22 cellular contexts compared by ENCODE assay signal in genomic region chr3:71662553-71662952, GRCh38.
DNase-seq lines count a peak whose midpoint lies in the region; ATAC-seq and TF ChIP-seq lines count a peak whose summit lies in the region.
"Had no signal": no experiment of that assay in that cellular context is flagged by ENCODE, and none has a peak within 500 bp of the region (broad histone marks: within the 10 kb centered on the region; RNA-seq: fewer than 3 reads in every experiment).

No MANE protein-coding gene starts in this region.

- H3K27me3 ChIP-seq in neural progenitor cell = no peaks in the 10 kb centered on the region
- H3K27me3 ChIP-seq: SJSA1 had no signal

- DNase-seq in activated naive CD4-positive, alpha-beta T cell treated with Interleukin-2 at 50 U/mL for 16 hours = no peak
- DNase-seq in Jurkat, Clone E6-1 (ENCODE audit: low read depth, low spot score) = peak; percentile 71
- DNase-seq in activated naive CD8-positive, alpha-beta T cell treated with anti-CD3 and anti-CD28 coated beads for 36 hours = no peak
- no peak for DNase-seq in endothelial cell (ENCODE audit: low spot score)
- no peak for DNase-seq in neural progenitor cell (ENCODE audit: low spot score)
- DNase-seq: H9, KG1, MM.1S, NCI-H1048, NCI-H1417, NCI-H1694, NCI-H2029 treated with DMSO at 0.1 percent for 48 hours, NCI-H446 treated with DMSO at 0.1 percent for 48 hours, NCI-H526 treated with DMSO at 0.1 percent for 48 hours, Right ventricle myocardium superior, RPMI8226 had no signal

- H3K9ac ChIP-seq in neural progenitor cell = no peak overlapping the region

- H3K9me3 Mint-ChIP-seq in activated naive CD4-positive, alpha-beta T cell treated with anti-CD3 and anti-CD28 coated beads, Interleukin-2, amount 50 U/mL, for 24 hours = peaks cover 11% of the 10 kb centered on the region
- H3K9me3 Mint-ChIP-seq in activated naive CD8-positive, alpha-beta T cell treated with anti-CD3 and anti-CD28 coated beads for 36 hours = peaks cover 11% of the 10 kb centered on the region
- H3K9me3 Mint-ChIP-seq in endothelial cell (ENCODE audit: unreplicated experiment) (no peaks in the 10 kb centered on the region), neural progenitor cell (peaks cover 15% of the 10 kb centered on the region)

- H3K79me2 ChIP-seq in neural progenitor cell (ENCODE audit: low read depth) = no peaks in the 10 kb centered on the region

- H3K27ac Mint-ChIP-seq in activated naive CD4-positive, alpha-beta T cell treated with anti-CD3 and anti-CD28 coated beads, Interleukin-2, amount 50 U/mL, for 24 hours = peak overlapping the region; percentile 76
- peak overlapping the region; percentile 11 for H3K27ac Mint-ChIP-seq in activated naive CD8-positive, alpha-beta T cell treated with anti-CD3 and anti-CD28 coated beads for 36 hours
- H3K27ac Mint-ChIP-seq in endothelial cell (ENCODE audit: unreplicated experiment) (no peak overlapping the region), neural progenitor cell (no peak overlapping the region)
- H3K27ac Mint-ChIP-seq: B cell, GM23338, H9 had no signal

- no peak for TF ChIP-seq CTCF in endothelial cell (IDR thresholded peaks at IDR 0.05; ENCODE audit: unreplicated experiment)
- no peak for TF ChIP-seq CTCF in neural progenitor cell (IDR thresholded peaks at IDR 0.05)

- H3K36me3 Mint-ChIP-seq in activated naive CD4-positive, alpha-beta T cell treated with anti-CD3 and anti-CD28 coated beads, Interleukin-2, amount 50 U/mL, for 24 hours = peaks cover 17% of the 10 kb centered on the region
- H3K36me3 Mint-ChIP-seq in activated naive CD8-positive, alpha-beta T cell treated with anti-CD3 and anti-CD28 coated beads for 36 hours = peaks cover 18% of the 10 kb centered on the region
- H3K36me3 Mint-ChIP-seq in endothelial cell (ENCODE audit: low read depth, unreplicated experiment) = no peaks in the 10 kb centered on the region
- peaks cover 3% of the 10 kb centered on the region for H3K36me3 Mint-ChIP-seq in neural progenitor cell

- ATAC-seq in GM18502 (IDR thresholded peaks at IDR 0.05; ENCODE audit: poor library complexity, unreplicated experiment) = no peak
- ATAC-seq: GM23338 had no signal

- no peaks in the 10 kb centered on the region for H3K36me3 ChIP-seq in neural progenitor cell
- H3K36me3 ChIP-seq: SJSA1 had no signal

- H3K4me1 ChIP-seq in neural progenitor cell = peaks cover 12% of the 10 kb centered on the region

- H3K4me3 Mint-ChIP-seq in activated naive CD4-positive, alpha-beta T cell treated with anti-CD3 and anti-CD28 coated beads, Interleukin-2, amount 50 U/mL, for 24 hours = peak overlapping the region; percentile 30
- H3K4me3 Mint-ChIP-seq in activated naive CD8-positive, alpha-beta T cell treated with anti-CD3 and anti-CD28 coated beads for 36 hours = no peak overlapping the region
- H3K4me3 Mint-ChIP-seq in endothelial cell (ENCODE audit: unreplicated experiment) (no peak overlapping the region), neural progenitor cell (no peak overlapping the region)
- H3K4me3 Mint-ChIP-seq: B cell, GM23338, H9 had no signal

- no peaks in the 10 kb centered on the region for H4K20me1 ChIP-seq in neural progenitor cell (ENCODE audit: low read depth)

- H3K27me3 Mint-ChIP-seq in activated naive CD4-positive, alpha-beta T cell treated with anti-CD3 and anti-CD28 coated beads, Interleukin-2, amount 50 U/mL, for 24 hours = no peaks in the 10 kb centered on the region
- no peaks in the 10 kb centered on the region for H3K27me3 Mint-ChIP-seq in activated naive CD8-positive, alpha-beta T cell treated with anti-CD3 and anti-CD28 coated beads for 36 hours
- H3K27me3 Mint-ChIP-seq in endothelial cell (ENCODE audit: unreplicated experiment) (peaks cover 1% of the 10 kb centered on the region), neural progenitor cell (ENCODE audit: insufficient read depth, low read depth) (peaks cover 6% of the 10 kb centered on the region)

- H3F3A ChIP-seq in neural progenitor cell (ENCODE audit: low read depth) = no peaks in the 10 kb centered on the region

- peaks cover 25% of the 10 kb centered on the region for H3K4me1 Mint-ChIP-seq in activated naive CD4-positive, alpha-beta T cell treated with anti-CD3 and anti-CD28 coated beads, Interleukin-2, amount 50 U/mL, for 24 hours
- H3K4me1 Mint-ChIP-seq in activated naive CD8-positive, alpha-beta T cell treated with anti-CD3 and anti-CD28 coated beads for 36 hours = peaks cover 32% of the 10 kb centered on the region
- H3K4me1 Mint-ChIP-seq in endothelial cell (ENCODE audit: unreplicated experiment) (peaks cover 5% of the 10 kb centered on the region), neural progenitor cell (peaks cover 11% of the 10 kb centered on the region)
- H3K4me1 Mint-ChIP-seq: B cell had no signal

- H2AFZ ChIP-seq in neural progenitor cell (replicated peaks) = no peak overlapping the region
- H2AFZ ChIP-seq: GM23338 had no signal

- peaks cover 2% of the 10 kb centered on the region for H3K9me3 ChIP-seq in neural progenitor cell (ENCODE audit: low read depth)
- H3K9me3 ChIP-seq: SJSA1 had no signal

- H3K4me3 ChIP-seq in Jurkat, Clone E6-1 (ENCODE audit: low read length) = no peak overlapping the region
- H3K4me3 ChIP-seq in neural progenitor cell = no peak overlapping the region
- H3K4me3 ChIP-seq: GM23338, SJSA1 had no signal

- H3K4me2 ChIP-seq in neural progenitor cell = no peak overlapping the region
- H3K4me2 ChIP-seq: GM23338 had no signal

- H3K27ac ChIP-seq in neural progenitor cell = no peak overlapping the region
- H3K27ac ChIP-seq: C4-2B, SJSA1 had no signal

Comparison
In these comparisons a context has a peak if more than half of its experiments do, and no peak if none do; other contexts are left out.
1. H3K27ac Mint-ChIP-seq: peak in activated naive CD4-positive, alpha-beta T cell treated with anti-CD3 and anti-CD28 coated beads, Interleukin-2, amount 50 U/mL, for 24 hours (single experiment) and activated naive CD8-positive, alpha-beta T cell treated with anti-CD3 and anti-CD28 coated beads for 36 hours (single experiment); none in endothelial cell (single experiment) and neural progenitor cell (single experiment).